ENCODE assay signal across 1 cellular context in genomic region chr3:13091898-13092620, GRCh38.
TF ChIP-seq lines count a peak whose summit lies in the region.

No MANE protein-coding gene starts in this region.

TF ChIP-seq in GM23338, 12 proteins besides CTCF, POLR2A, EP300 and RAD21 (continued from another document):
- TF ChIP-seq ZNF462 (CRISPR knock-in tag; IDR thresholded peaks at IDR 0.05) (no peak), EZH2phosphoT487 (IDR thresholded peaks at IDR 0.05; ENCODE audit: unreplicated experiment) (no peak)
